In the genomic region with DNA sequence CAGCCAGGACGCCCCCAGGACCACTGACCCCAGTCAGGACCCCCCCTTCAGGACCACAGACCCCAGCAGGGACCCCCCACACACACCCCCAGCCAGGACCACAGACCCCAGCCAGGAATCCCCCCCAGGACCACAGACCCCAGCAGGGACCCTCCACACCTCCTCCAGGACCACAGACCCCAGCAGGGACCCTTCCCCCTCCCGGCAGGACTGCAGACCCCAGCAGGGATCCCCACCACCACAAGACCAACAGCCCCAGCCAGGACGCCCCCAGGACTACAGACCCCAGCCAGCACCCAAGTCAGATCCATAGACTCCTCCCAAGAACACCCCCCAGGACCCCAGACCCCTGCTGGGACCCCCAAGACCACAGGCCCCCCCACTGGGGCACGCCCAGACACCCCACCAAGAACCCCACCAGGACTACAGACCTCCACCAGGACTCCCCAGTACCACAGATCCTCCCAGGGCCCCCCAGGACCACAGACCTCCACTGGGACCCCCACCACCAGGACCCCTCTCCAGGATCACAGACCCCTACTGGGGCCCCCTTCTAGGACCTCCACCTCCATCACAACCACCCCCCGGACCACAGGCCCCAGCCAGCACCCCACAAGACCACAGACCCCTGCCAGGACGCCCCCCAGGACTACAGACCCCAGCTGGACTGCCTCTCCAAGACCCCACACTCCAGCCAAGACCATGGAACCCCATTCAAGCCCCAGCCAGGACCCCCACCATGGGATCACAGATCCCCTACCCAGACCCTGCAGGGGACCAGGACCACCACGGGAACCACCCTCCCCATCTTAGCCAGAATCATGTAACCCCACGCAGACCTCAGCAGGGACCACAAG, we compare ENCODE assay signal across 8 cellular contexts. TPM values are rescaled to one million over a fixed set of nuclear protein-coding genes. Genes with fewer than 3 reads are reported as not detected.
DNase-seq lines count a peak whose midpoint lies in the region; ATAC-seq and TF ChIP-seq lines count a peak whose summit lies in the region.

No MANE protein-coding gene starts in this region.

- H3K27ac Mint-ChIP-seq in glutamatergic neuron (ENCODE audit: unreplicated experiment) = peak overlapping the region; percentile 73

- peak overlapping the region; percentile 49 for H3K4me3 Mint-ChIP-seq in glutamatergic neuron (ENCODE audit: unreplicated experiment)

- peaks cover 8% of the 10 kb centered on the region for H3K9me3 Mint-ChIP-seq in glutamatergic neuron (ENCODE audit: unreplicated experiment)

- H3K4me3 ChIP-seq in WI38 (ENCODE audit: low read depth, low read length) (peak overlapping the region; percentile 82), skeletal muscle cell (ENCODE audit: low read depth, low read length) (peak overlapping the region; percentile 79)

- TF ChIP-seq CTCF in GM13976 (IDR thresholded peaks at IDR 0.05; ENCODE audit: borderline replicate concordance, control extremely low read depth, extremely low read depth, insufficient read depth, missing control alignments) = no peak
- no peak for TF ChIP-seq CTCF in WI38 (IDR thresholded peaks at IDR 0.05; ENCODE audit: low read depth, low read length)
- TF ChIP-seq CTCF in glutamatergic neuron (IDR thresholded peaks at IDR 0.05; ENCODE audit: partially characterized antibody, unreplicated experiment) = no peak

- ATAC-seq in GM21529 (IDR thresholded peaks at IDR 0.05; ENCODE audit: unreplicated experiment) (no peak), GM18870 (IDR thresholded peaks at IDR 0.05; ENCODE audit: unreplicated experiment) (no peak), HG02571 (IDR thresholded peaks at IDR 0.05; ENCODE audit: unreplicated experiment) (no peak)

- H3K36me3 Mint-ChIP-seq in glutamatergic neuron (ENCODE audit: unreplicated experiment) = no peaks in the 10 kb centered on the region

- H3K27me3 Mint-ChIP-seq in glutamatergic neuron (ENCODE audit: unreplicated experiment) = peaks cover 11% of the 10 kb centered on the region

- peak; percentile 41 for DNase-seq in GM13976 (ENCODE audit: low spot score)
- peak; percentile 31 for DNase-seq in glutamatergic neuron
- DNase-seq in skeletal muscle cell (ENCODE audit: low read depth) = no peak
- no peak for DNase-seq in NCI-H69 (lab: John Stamatoyannopoulos, UW)

- H3K4me1 Mint-ChIP-seq in glutamatergic neuron (ENCODE audit: low read depth, unreplicated experiment) = peaks cover 9% of the 10 kb centered on the region

- in situ Hi-C loops in GM13976 (cut with MboI; ENCODE audit: low sequenced_read_pairs, unreplicated experiment) = no loop called here

RNA-seq across cellular contexts. Expression of a gene that starts 0.7 kb away (rescaled TPM):
- total RNA-seq in glutamatergic neuron (ENCODE audit: unreplicated experiment) = 37.1 TPM

RNA-seq across cellular contexts. Expression of a gene that starts 0.7 kb away (rescaled TPM):
- 45.4 TPM for total RNA-seq in glutamatergic neuron (ENCODE audit: unreplicated experiment)

Comparison
In these comparisons a context has a peak if more than half of its experiments do, and no peak if none do; other contexts are left out.
1. DNase-seq: peak in GM13976 (single experiment) and glutamatergic neuron (single experiment); none in skeletal muscle cell (single experiment) and NCI-H69 (single experiment).